17 cellular contexts compared by ENCODE assay signal in the genomic region with DNA sequence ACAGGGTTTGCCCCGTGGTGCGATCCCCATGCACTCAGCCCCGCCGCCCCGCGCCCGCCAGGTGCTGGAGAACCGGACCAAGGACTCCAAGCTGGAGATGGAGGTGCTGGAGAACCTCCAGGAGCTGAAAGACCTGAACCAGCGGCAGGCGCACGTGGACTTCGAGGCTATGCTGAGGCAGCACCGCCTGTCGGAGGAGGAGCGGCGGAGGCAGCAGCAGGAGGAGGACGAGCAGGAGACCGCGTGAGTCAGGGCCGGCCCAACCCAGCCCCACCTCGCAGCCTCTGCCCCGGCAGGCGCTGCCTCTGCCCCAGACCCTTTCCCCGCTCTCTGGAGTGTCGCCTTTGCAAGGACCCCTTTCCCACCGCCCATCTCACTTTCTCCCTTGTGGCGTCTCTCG. TPM values are rescaled to one million over a fixed set of nuclear protein-coding genes. Genes with fewer than 3 reads are reported as not detected.
DNase-seq lines count a peak whose midpoint lies in the region; ATAC-seq and TF ChIP-seq lines count a peak whose summit lies in the region.
"Had no signal": no experiment of that assay in that cellular context is flagged by ENCODE, and none has a peak within 500 bp of the region (broad histone marks: within the 10 kb centered on the region; RNA-seq: fewer than 3 reads in every experiment).

No MANE protein-coding gene starts in this region.

- H3K36me3 ChIP-seq in heart left ventricle, result peaks cover 3 to 98% (median 95%) of the 10 kb centered on the region in 9 donors
- H3K36me3 ChIP-seq in spleen, result peaks cover 4 to 100% (median 100%) of the 10 kb centered on the region in 6 donors

- intact Hi-C loops in heart left ventricle (cut with DNase I) (no loop called here), Right ventricle myocardium superior (cut with DNase I) (no loop called here), sciatic nerve (cut with DNase I) (no loop called here), spleen (cut with DNase I; ENCODE audit: low total_unique reads) (no loop called here)

- no peaks in the 10 kb centered on the region for H3K27me3 Mint-ChIP-seq in activated CD8-positive, alpha-beta memory T cell treated with anti-CD3 and anti-CD28 coated beads, Interleukin-2, amount 10 ng/mL, durations not matched to agents 7 days and 5 days
- H3K27me3 Mint-ChIP-seq: CD8-positive, alpha-beta memory T cell had no signal

- TF ChIP-seq POLR2A in heart left ventricle (IDR thresholded peaks at IDR 0.05), result no peak
- no peak for TF ChIP-seq POLR2A in spleen (IDR thresholded peaks at IDR 0.05)

- no peaks in the 10 kb centered on the region for H3K4me1 ChIP-seq in heart left ventricle
- H3K4me1 ChIP-seq in spleen, result peaks cover 0 to 11% (median 0%) of the 10 kb centered on the region in 6 donors
- H3K4me1 ChIP-seq: Caco-2 had no signal

- H3K9me3 ChIP-seq in heart left ventricle (peaks cover 0 to 17% (median 3%) of the 10 kb centered on the region in 12 donors), spleen (peaks cover 0 to 21% (median 12%) of the 10 kb centered on the region in 8 donors)
- H3K9me3 ChIP-seq: Caco-2 had no signal

- WGBS in heart left ventricle, 4 donors, result 91 to 97% (median 96%) methylated on average over 21 to 28 of the region's 28 CpGs
- 95 to 97% (median 96%) methylated on average over 23 to 28 of the region's 28 CpGs for WGBS in spleen, 5 donors

- no peak overlapping the region for H3K27ac ChIP-seq in heart left ventricle
- no peak overlapping the region for H3K27ac ChIP-seq in spleen
- H3K27ac ChIP-seq: 22Rv1, BLaER1, HL-60 had no signal

- CTCF ChIA-PET in activated CD8-positive, alpha-beta memory T cell treated with anti-CD3 and anti-CD28 coated beads, Interleukin-2, amount 10 ng/mL, durations not matched to agents 7 days and 5 days (lab: Charles Lee), result no interaction called here

- no peak overlapping the region for H3K27ac Mint-ChIP-seq in activated CD8-positive, alpha-beta memory T cell treated with anti-CD3 and anti-CD28 coated beads, Interleukin-2, amount 10 ng/mL, durations not matched to agents 7 days and 5 days
- H3K27ac Mint-ChIP-seq: CD8-positive, alpha-beta memory T cell had no signal

- peaks cover 1% of the 10 kb centered on the region for H3K4me1 Mint-ChIP-seq in activated CD8-positive, alpha-beta memory T cell treated with anti-CD3 and anti-CD28 coated beads, Interleukin-2, amount 10 ng/mL, durations not matched to agents 7 days and 5 days

- no peak overlapping the region for H3K4me3 Mint-ChIP-seq in activated CD8-positive, alpha-beta memory T cell treated with anti-CD3 and anti-CD28 coated beads, Interleukin-2, amount 10 ng/mL, durations not matched to agents 7 days and 5 days
- H3K4me3 Mint-ChIP-seq: CD8-positive, alpha-beta memory T cell had no signal

- H3K9me3 Mint-ChIP-seq in activated CD8-positive, alpha-beta memory T cell treated with anti-CD3 and anti-CD28 coated beads, Interleukin-2, amount 10 ng/mL, durations not matched to agents 7 days and 5 days (ENCODE audit: low read depth), result peaks cover 5% of the 10 kb centered on the region

- peaks cover 49% of the 10 kb centered on the region for H3K36me3 Mint-ChIP-seq in activated CD8-positive, alpha-beta memory T cell treated with anti-CD3 and anti-CD28 coated beads, Interleukin-2, amount 10 ng/mL, durations not matched to agents 7 days and 5 days

- H3K4me3 ChIP-seq in heart left ventricle (no peak overlapping the region), spleen (no peak overlapping the region)
- H3K4me3 ChIP-seq: BLaER1 had no signal

- TF ChIP-seq CTCF in heart left ventricle (IDR thresholded peaks at IDR 0.05), result no peak
- no peak for TF ChIP-seq CTCF in spleen (IDR thresholded peaks at IDR 0.05 in 8 of 11, conservative IDR thresholded peaks at IDR 0.05 in 3 of 11)

- peak in 3 of 4 donors; percentile 14 to 33 (median 20) for ATAC-seq in heart left ventricle
- ATAC-seq in Right ventricle myocardium superior (ENCODE audit: poor library complexity), result no peak
- ATAC-seq in sciatic nerve, result peak; percentile 13
- ATAC-seq in HG03280 (IDR thresholded peaks at IDR 0.05; ENCODE audit: unreplicated experiment), result no peak
- no peak for ATAC-seq in activated CD8-positive, alpha-beta memory T cell treated with anti-CD3 and anti-CD28 coated beads, Interleukin-2, amount 10 ng/mL, durations not matched to agents 7 days and 5 days
- ATAC-seq: HCT116 had no signal

- DNase-seq in heart left ventricle, result no peak
- DNase-seq in Right ventricle myocardium superior, result no peak
- peak; percentile 14 for DNase-seq in iPS-NIHi11 (ENCODE audit: low spot score)
- DNase-seq in sciatic nerve (ENCODE audit: low spot score), result no peak
- DNase-seq in spleen, result no peak
- DNase-seq in activated CD8-positive, alpha-beta memory T cell treated with anti-CD3 and anti-CD28 coated beads, Interleukin-2, amount 10 ng/mL, durations not matched to agents 7 days and 5 days, result no peak
- DNase-seq: AML-193; Caco-2; CD8-positive, alpha-beta memory T cell; DMS53; GF-D8 had no signal

- H3K27me3 ChIP-seq in heart left ventricle, result no peaks in the 10 kb centered on the region
- H3K27me3 ChIP-seq in spleen (replicated peaks in 1 of 7), result no peaks in the 10 kb centered on the region
- H3K27me3 ChIP-seq: BLaER1 had no signal

RNA-seq across cellular contexts. Expression of a gene that starts 11.3 kb away (rescaled TPM):
- total RNA-seq in heart left ventricle (10 to 100 TPM in 6 of 9 donors, 1 to 10 TPM in 3; 7.6 to 19.1 (median 10.4) TPM), Right ventricle myocardium superior (7.8 TPM), sciatic nerve (17.3 TPM), spleen (10 to 100 TPM; 17.4 to 23.3 (median 21.2) TPM)
- polyA plus RNA-seq in heart left ventricle (10 to 100 TPM; 23.1 to 26.7 TPM), spleen (10 to 100 TPM; 27.0 to 34.0 (median 27.5) TPM)
- 10 to 100 TPM; 26.8 to 32.1 TPM for total RNA-seq in activated CD8-positive, alpha-beta memory T cell treated with anti-CD3 and anti-CD28 coated beads, Interleukin-2, amount 10 ng/mL, durations not matched to agents 7 days and 5 days

RNA-seq across cellular contexts. Expression of a gene that starts 20.9 kb away (rescaled TPM):
- under 1 TPM in 1 of 9 donors, not detected in 8; 0.52 TPM for total RNA-seq in heart left ventricle
- not detected for polyA plus RNA-seq in heart left ventricle
- not detected for total RNA-seq in Right ventricle myocardium superior
- not detected for total RNA-seq in sciatic nerve
- total RNA-seq in spleen, result 1 to 10 TPM in 2 of 7 donors, not detected in 5; 1.2 to 3.9 TPM
- under 1 TPM in 2 of 3 donors, not detected in 1; 0.05 to 0.41 TPM for polyA plus RNA-seq in spleen
- total RNA-seq in activated CD8-positive, alpha-beta memory T cell treated with anti-CD3 and anti-CD28 coated beads, Interleukin-2, amount 10 ng/mL, durations not matched to agents 7 days and 5 days, result not detected
- total RNA-seq: CD8-positive, alpha-beta memory T cell; H4 had no signal
- polyA plus RNA-seq: CD8-positive, alpha-beta memory T cell had no signal

RNA-seq across cellular contexts. Expression of a gene that starts 28.9 kb away (rescaled TPM):
- total RNA-seq in heart left ventricle (1 to 10 TPM in 4 of 9 donors, under 1 TPM in 5; 0.27 to 5.6 (median 0.54) TPM), Right ventricle myocardium superior (0.51 TPM), sciatic nerve (3.0 TPM), spleen (10 to 100 TPM; 16.2 to 60.6 (median 38.1) TPM)
- polyA plus RNA-seq in heart left ventricle (1 to 10 TPM in 1 of 2 donors, under 1 TPM in 1; 0.88 to 1.4 TPM), spleen (10 to 100 TPM; 15.0 to 32.9 (median 27.5) TPM)
- total RNA-seq in activated CD8-positive, alpha-beta memory T cell treated with anti-CD3 and anti-CD28 coated beads, Interleukin-2, amount 10 ng/mL, durations not matched to agents 7 days and 5 days, result 10 to 100 TPM in 1 of 2 experiments, 1 to 10 TPM in 1; 2.6 to 14.7 TPM
- polyA plus RNA-seq: CD8-positive, alpha-beta memory T cell had no signal

RNA-seq across cellular contexts. Expression of a gene that starts 44.0 kb away (rescaled TPM):
- under 1 TPM in 3 of 9 donors, not detected in 6; 0.20 to 0.67 (median 0.30) TPM for total RNA-seq in heart left ventricle
- under 1 TPM in 1 of 2 donors, not detected in 1; 0.06 TPM for polyA plus RNA-seq in heart left ventricle
- total RNA-seq in Right ventricle myocardium superior, result 0.24 TPM
- total RNA-seq in sciatic nerve, result 0.85 TPM
- total RNA-seq in spleen, result 1 to 10 TPM; 1.6 to 5.0 (median 3.8) TPM
- 1 to 10 TPM; 3.1 to 6.1 (median 4.5) TPM for polyA plus RNA-seq in spleen
- 10 to 100 TPM; 29.8 to 40.7 TPM for total RNA-seq in activated CD8-positive, alpha-beta memory T cell treated with anti-CD3 and anti-CD28 coated beads, Interleukin-2, amount 10 ng/mL, durations not matched to agents 7 days and 5 days
- total RNA-seq: Caco-2, H4 had no signal

RNA-seq across cellular contexts. Expression of a gene that starts 46.2 kb away (rescaled TPM):
- total RNA-seq in heart left ventricle (1 to 10 TPM in 1 of 9 donors, not detected in 8; 1.2 TPM), Right ventricle myocardium superior (not detected), sciatic nerve (0.31 TPM), spleen (1 to 10 TPM in 6 of 7 donors, under 1 TPM in 1; 0.80 to 6.6 (median 2.0) TPM)
- polyA plus RNA-seq in heart left ventricle (under 1 TPM in 1 of 2 donors, not detected in 1; 0.04 TPM), spleen (1 to 10 TPM; 2.3 to 3.0 (median 2.5) TPM)
- 10 to 100 TPM; 24.7 to 30.6 TPM for total RNA-seq in activated CD8-positive, alpha-beta memory T cell treated with anti-CD3 and anti-CD28 coated beads, Interleukin-2, amount 10 ng/mL, durations not matched to agents 7 days and 5 days

Comparison
In these comparisons a context has a peak if more than half of its experiments do, and no peak if none do; other contexts are left out.
1. ATAC-seq: peak in heart left ventricle (3 of 4) and sciatic nerve (single experiment); none in Right ventricle myocardium superior (single experiment), HG03280 (single experiment) and activated CD8-positive, alpha-beta memory T cell treated with anti-CD3 and anti-CD28 coated beads, Interleukin-2, amount 10 ng/mL, durations not matched to agents 7 days and 5 days (single experiment).